15 cellular contexts compared by ENCODE assay signal in the genomic region with DNA sequence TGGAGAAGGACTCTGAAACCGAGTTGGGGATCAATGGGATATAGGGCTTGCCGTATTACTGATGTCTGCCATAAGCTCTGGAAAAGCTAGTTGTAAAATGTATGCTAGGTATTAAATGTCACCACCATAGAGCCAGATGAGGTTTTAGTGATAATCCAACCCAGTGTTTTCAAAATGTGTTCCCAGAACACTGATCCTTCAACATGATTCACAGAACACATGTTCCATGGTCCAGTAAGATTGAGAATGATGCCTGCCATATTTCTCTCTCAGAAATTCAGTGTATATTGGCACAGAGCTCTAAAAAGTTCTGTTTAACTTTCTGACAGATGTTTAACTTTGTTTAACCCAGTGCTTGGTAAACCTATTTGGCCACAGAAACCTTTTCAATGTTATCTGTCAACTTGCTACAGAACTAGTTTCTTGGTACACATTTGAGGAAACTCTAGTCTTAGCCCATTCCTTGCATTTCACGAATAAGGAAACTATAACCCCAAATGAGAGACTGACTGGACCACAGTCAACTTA.
"Had no signal": no experiment of that assay in that cellular context is flagged by ENCODE, and none has a peak within 500 bp of the region (broad histone marks: within the 10 kb centered on the region; RNA-seq: fewer than 3 reads in every experiment).

No MANE protein-coding gene starts in this region.

- DNase-seq: activated effector memory CD4-positive, alpha-beta T cell treated with Interleukin-2 at 50 U/mL for 16 hours; activated T-cell treated with anti-CD3 and anti-CD28 coated beads, Interleukin-2, amount 50 U/mL, for 24 hours; dorsolateral prefrontal cortex; esophagus squamous epithelium; foreskin melanocyte; heart right ventricle; left ventricle myocardium inferior; mesendoderm; right cardiac atrium; stimulated activated naive CD4-positive, alpha-beta T cell; substantia nigra; transverse colon had no signal

- H3K4me3 ChIP-seq: dorsolateral prefrontal cortex, esophagus squamous epithelium, heart right ventricle, left ventricle myocardium inferior, transverse colon had no signal

- ATAC-seq: activated CD4-positive, CD25-positive, alpha-beta regulatory T cell treated with anti-CD3 and anti-CD28 coated beads, Interleukin-2, amount 50 U/mL, for 24 hours; activated naive CD4-positive, alpha-beta T cell treated with anti-CD3 and anti-CD28 coated beads, Interleukin-2, amount 50 U/mL, for 72 hours had no signal

- FAIRE-seq: islet of Langerhans had no signal

- H3K9me3 ChIP-seq: esophagus squamous epithelium, heart right ventricle, left ventricle myocardium inferior, transverse colon had no signal

- H3K36me3 ChIP-seq: esophagus squamous epithelium, heart right ventricle, left ventricle myocardium inferior, transverse colon had no signal

- H3K36me3 Mint-ChIP-seq: activated naive CD4-positive, alpha-beta T cell treated with anti-CD3 and anti-CD28 coated beads, Interleukin-2, amount 50 U/mL, for 72 hours had no signal

- H3K4me3 Mint-ChIP-seq: activated T-cell treated with anti-CD3 and anti-CD28 coated beads, Interleukin-2, amount 50 U/mL, for 24 hours had no signal

- H3K27me3 ChIP-seq: esophagus squamous epithelium, heart right ventricle, transverse colon had no signal

- H3K27ac Mint-ChIP-seq: activated naive CD4-positive, alpha-beta T cell treated with anti-CD3 and anti-CD28 coated beads, Interleukin-2, amount 50 U/mL, for 72 hours; activated T-cell treated with anti-CD3 and anti-CD28 coated beads, Interleukin-2, amount 50 U/mL, for 24 hours had no signal

- H3K27ac ChIP-seq: dorsolateral prefrontal cortex, heart right ventricle, left ventricle myocardium inferior, transverse colon had no signal

- H3K9me3 Mint-ChIP-seq: activated naive CD4-positive, alpha-beta T cell treated with anti-CD3 and anti-CD28 coated beads, Interleukin-2, amount 50 U/mL, for 72 hours; activated T-cell treated with anti-CD3 and anti-CD28 coated beads, Interleukin-2, amount 50 U/mL, for 24 hours had no signal
